In genomic region chr12:87140257-87140656, GRCh38 we compare ENCODE assay signal across 18 cellular contexts.
DNase-seq lines count a peak whose midpoint lies in the region; ATAC-seq, FAIRE-seq and TF ChIP-seq lines count a peak whose summit lies in the region.
"Had no signal": no experiment of that assay in that cellular context is flagged by ENCODE, and none has a peak within 500 bp of the region (broad histone marks: within the 10 kb centered on the region; RNA-seq: fewer than 3 reads in every experiment).

No MANE protein-coding gene starts in this region.

- no peak for FAIRE-seq in GM12891 (lab: Jason Lieb, UNC)
- FAIRE-seq: A204.1, GM19239, urothelium cell line had no signal

- no peak for DNase-seq in right cardiac atrium
- DNase-seq in left ventricle myocardium inferior: no peak
- DNase-seq in amniotic epithelial cell (ENCODE audit: low read depth): peak; percentile 88
- DNase-seq in fibroblast of villous mesenchyme (ENCODE audit: low read depth): peak; percentile 31
- no peak for DNase-seq in GM12891 (ENCODE audit: insufficient read length, low spot score)
- DNase-seq in activated effector memory CD4-positive, alpha-beta T cell treated with Interleukin-2 at 50 U/mL for 16 hours: no peak
- no peak for DNase-seq in gastrocnemius medialis
- no peak for DNase-seq in dorsolateral prefrontal cortex
- DNase-seq: activated CD4-positive, alpha-beta T cell treated with anti-CD3 and anti-CD28 coated beads for 48 hours; activated naive CD4-positive, alpha-beta T cell treated with anti-CD3 and anti-CD28 coated beads, Interleukin-2, amount 50 U/mL, for 16 hours; NCI-H2081 treated with DMSO at 0.1 percent for 48 hours; NCI-H82; stomach; T-helper 2 cell had no signal

- H3K9me3 ChIP-seq in right cardiac atrium (ENCODE audit: control insufficient read depth, low read length) (no peaks in the 10 kb centered on the region), left ventricle myocardium inferior (replicated peaks) (no peaks in the 10 kb centered on the region), gastrocnemius medialis (no peaks in the 10 kb centered on the region)
- H3K9me3 ChIP-seq: stomach had no signal

- TF ChIP-seq CTCF in left ventricle myocardium inferior (IDR thresholded peaks at IDR 0.05; ENCODE audit: borderline replicate concordance) (no peak), fibroblast of villous mesenchyme (IDR thresholded peaks at IDR 0.05; ENCODE audit: insufficient read depth, low read depth, low read length) (no peak), gastrocnemius medialis (IDR thresholded peaks at IDR 0.05 in 4 of 5, conservative IDR thresholded peaks at IDR 0.05 in 1 of 5) (no peak), dorsolateral prefrontal cortex (IDR thresholded peaks at IDR 0.05 in 54 of 56, conservative IDR thresholded peaks at IDR 0.05 in 2 of 56; ENCODE audit: low read depth in 1 of 56, partially characterized antibody in 56 of 56) (no peak)

- no peak overlapping the region for H3K27ac ChIP-seq in right cardiac atrium (ENCODE audit: low read length)
- no peak overlapping the region for H3K27ac ChIP-seq in left ventricle myocardium inferior (replicated peaks)
- no peak overlapping the region for H3K27ac ChIP-seq in gastrocnemius medialis
- H3K27ac ChIP-seq in dorsolateral prefrontal cortex: no peak overlapping the region
- H3K27ac ChIP-seq: cardiac muscle cell, stomach had no signal

- intact Hi-C loops in right cardiac atrium (cut with DNase I) (no loop called here), left ventricle myocardium inferior (cut with micrococcal nuclease) (no loop called here), gastrocnemius medialis (cut with DNase I; ENCODE audit: low total_unique reads) (no loop called here), dorsolateral prefrontal cortex (cut with DNase I) (no loop called here)

- no peak for TF ChIP-seq POLR2A in GM12891 (IDR thresholded peaks at IDR 0.05; ENCODE audit: low read depth, low read length)
- no peak for TF ChIP-seq POLR2A in gastrocnemius medialis (IDR thresholded peaks at IDR 0.05)

- H3K4me3 ChIP-seq in right cardiac atrium (ENCODE audit: low read length) (no peak overlapping the region), left ventricle myocardium inferior (no peak overlapping the region), fibroblast of villous mesenchyme (ENCODE audit: low read depth, low read length) (no peak overlapping the region), gastrocnemius medialis (no peak overlapping the region), dorsolateral prefrontal cortex (no peak overlapping the region)
- H3K4me3 ChIP-seq: cardiac muscle cell, stomach had no signal

- ATAC-seq in right cardiac atrium: peak; percentile 52 to 63
- no peak for ATAC-seq in gastrocnemius medialis

- H3K36me3 ChIP-seq in left ventricle myocardium inferior (no peaks in the 10 kb centered on the region), gastrocnemius medialis (no peaks in the 10 kb centered on the region)
- H3K36me3 ChIP-seq: cardiac muscle cell, stomach had no signal

- in situ Hi-C loops in gastrocnemius medialis (cut with MboI; ENCODE audit: low sequenced_read_pairs in 4 of 4): no loop called here

- 51% methylated on average over 1 of the region's 1 CpG for WGBS in right cardiac atrium

- H3K4me1 ChIP-seq in right cardiac atrium (ENCODE audit: control insufficient read depth, insufficient read depth, low read length) (peaks cover 2% of the 10 kb centered on the region), left ventricle myocardium inferior (no peaks in the 10 kb centered on the region), gastrocnemius medialis (no peaks in the 10 kb centered on the region)

- no peaks in the 10 kb centered on the region for H3K27me3 ChIP-seq in right cardiac atrium (ENCODE audit: control insufficient read depth, insufficient read depth)
- no peaks in the 10 kb centered on the region for H3K27me3 ChIP-seq in left ventricle myocardium inferior (ENCODE audit: low read depth)
- H3K27me3 ChIP-seq in gastrocnemius medialis: no peaks in the 10 kb centered on the region
- H3K27me3 ChIP-seq in dorsolateral prefrontal cortex: no peaks in the 10 kb centered on the region
- H3K27me3 ChIP-seq: cardiac muscle cell, stomach had no signal

TF ChIP-seq in GM12891, 5 proteins besides CTCF, POLR2A, EP300 and RAD21:
- TF ChIP-seq TAF1 (IDR thresholded peaks at IDR 0.05; ENCODE audit: low read depth, low read length) (no peak), POU2F2 (IDR thresholded peaks at IDR 0.05; ENCODE audit: low read depth, low read length) (no peak), PAX5 (IDR thresholded peaks at IDR 0.05; ENCODE audit: insufficient read depth, low read length, severe bottlenecking) (no peak), SPI1 (IDR thresholded peaks at IDR 0.05; ENCODE audit: low read depth, low read length) (no peak), POLR2AphosphoS5 (IDR thresholded peaks at IDR 0.05; ENCODE audit: low read depth, low read length) (no peak)

Comparison
In these comparisons a context has a peak if more than half of its experiments do, and no peak if none do; other contexts are left out.
1. ATAC-seq: peak in right cardiac atrium (2 of 2); none in gastrocnemius medialis (0 of 2).
2. DNase-seq: peak in amniotic epithelial cell (single experiment) and fibroblast of villous mesenchyme (single experiment); none in right cardiac atrium (0 of 3), left ventricle myocardium inferior (single experiment), GM12891 (single experiment), activated effector memory CD4-positive, alpha-beta T cell treated with Interleukin-2 at 50 U/mL for 16 hours (single experiment), gastrocnemius medialis (0 of 2) and dorsolateral prefrontal cortex (0 of 10).